9 cellular contexts compared by ENCODE assay signal in the genomic region with DNA sequence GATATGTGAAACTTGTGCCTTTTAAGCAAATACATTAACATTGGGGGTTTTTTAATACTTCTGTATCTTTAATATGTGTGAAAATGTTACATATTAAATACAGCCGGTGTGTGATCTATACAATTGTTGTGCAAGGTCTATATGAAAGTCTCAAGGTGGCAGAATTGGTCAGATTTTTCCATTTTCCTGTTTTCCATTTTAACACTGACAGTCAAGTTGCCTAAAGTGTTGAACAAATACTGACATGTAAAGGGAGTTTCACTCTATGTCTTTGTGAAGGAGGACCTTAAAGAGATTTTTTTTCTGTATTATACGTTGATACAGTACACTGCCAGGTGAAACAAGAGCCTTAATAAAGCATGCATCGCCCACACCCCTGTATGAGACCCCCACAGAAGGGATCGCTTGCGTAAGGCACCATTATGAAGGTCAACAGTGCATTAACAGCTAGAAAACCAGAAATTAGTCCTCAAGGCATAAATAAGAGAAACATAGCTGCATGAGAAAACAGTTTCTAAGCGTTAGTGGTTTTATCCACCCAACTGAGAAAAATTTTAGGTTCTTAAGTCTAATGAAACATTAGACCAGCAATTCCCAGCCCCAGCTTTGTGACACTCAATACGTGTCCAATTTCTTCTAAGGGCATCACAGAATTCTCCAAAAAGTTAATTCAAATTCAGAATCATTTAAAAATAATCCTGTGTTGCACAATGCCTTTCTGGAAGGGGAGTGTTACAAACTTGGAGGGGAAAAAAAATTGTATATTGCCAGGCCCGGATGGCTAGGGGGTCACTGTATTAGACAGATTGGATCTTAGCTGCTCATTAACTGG. TPM values are rescaled to one million over a fixed set of nuclear protein-coding genes. Genes with fewer than 3 reads are reported as not detected.
DNase-seq lines count a peak whose midpoint lies in the region; ATAC-seq, FAIRE-seq and TF ChIP-seq lines count a peak whose summit lies in the region.
"Had no signal": no experiment of that assay in that cellular context is flagged by ENCODE, and none has a peak within 500 bp of the region (broad histone marks: within the 10 kb centered on the region; RNA-seq: fewer than 3 reads in every experiment).

No MANE protein-coding gene starts in this region.

- TF ChIP-seq POLR2A in erythroblast (IDR thresholded peaks at IDR 0.05; ENCODE audit: low read length), result peak; percentile 28

- POLR2A ChIA-PET in activated CD4-positive, alpha-beta memory T cell treated with anti-CD3 and anti-CD28 coated beads for 36 hours (lab: Charles Lee), result interaction anchor here (0.7 to 5.7 kb wide), 20 partner anchors 7 to 310 kb away, joined by 3 to 49 read pairs (median 7); a partner anchor contains a TSS

- intact Hi-C loops in Calu3 (cut with micrococcal nuclease; ENCODE audit: unreplicated experiment), result loop anchor here (2.0 to 5.0 kb wide), 4 partner anchors 141 to 581 kb away; no protein-coding TSS in a partner anchor
- intact Hi-C loops in activated CD4-positive, alpha-beta memory T cell treated with anti-CD3 and anti-CD28 coated beads for 36 hours (cut with micrococcal nuclease), result loop anchor here (1.0 to 5.0 kb wide), 6 partner anchors 20 to 171 kb away; no protein-coding TSS in a partner anchor

- no peak overlapping the region for H2BK15ac ChIP-seq in H9 (ENCODE audit: low read depth, low read length)

- no peak overlapping the region for H3K56ac ChIP-seq in H9 (ENCODE audit: insufficient read length, low read depth, low read length)

- no TSS peak for BruUV-seq in Calu3 (replicated peaks; lab: Mats Ljungman, UMichigan)

- H3K4me1 Mint-ChIP-seq in Calu3 (ENCODE audit: low read depth, unreplicated experiment) (peaks cover 47% of the 10 kb centered on the region), H9 (peaks cover 45 to 48% of the 10 kb centered on the region in 2 experiments)
- peaks cover 77% of the 10 kb centered on the region for H3K4me1 Mint-ChIP-seq in activated CD4-positive, alpha-beta memory T cell treated with anti-CD3 and anti-CD28 coated beads for 36 hours (ENCODE audit: low read depth)

- H3K36me3 Mint-ChIP-seq in Calu3 (ENCODE audit: insufficient read depth, unreplicated experiment), result peaks cover 98% of the 10 kb centered on the region
- peaks cover 88% of the 10 kb centered on the region for H3K36me3 Mint-ChIP-seq in activated CD4-positive, alpha-beta memory T cell treated with anti-CD3 and anti-CD28 coated beads for 36 hours
- peaks cover 55 to 70% (median 63%) of the 10 kb centered on the region in 3 experiments for H3K36me3 Mint-ChIP-seq in H9 (ENCODE audit: insufficient read depth in 1 of 3, low read depth in 3 of 3)

- no peak overlapping the region for H2AK5ac ChIP-seq in H9 (ENCODE audit: insufficient read length, low read length)

- no peak for DNase-seq in Calu3
- DNase-seq in activated CD4-positive, alpha-beta memory T cell treated with anti-CD3 and anti-CD28 coated beads for 36 hours, result no peak
- DNase-seq in erythroblast (lab: John Stamatoyannopoulos, UW), result peak in 1 of 2 experiments; percentile 19
- no peak for DNase-seq in H9
- DNase-seq in NK-92 (lab: John Stamatoyannopoulos, UW; ENCODE audit: unreplicated experiment), result no peak
- DNase-seq in urothelium cell line (ENCODE audit: low spot score), result no peak
- DNase-seq: NCI-H2029 treated with DMSO at 0.1 percent for 48 hours had no signal

- H3K14ac ChIP-seq in H9 (ENCODE audit: insufficient read depth, low read length), result no peak overlapping the region

- peak overlapping the region; percentile 100 for H3K27ac Mint-ChIP-seq in Calu3 (ENCODE audit: unreplicated experiment)
- H3K27ac Mint-ChIP-seq in activated CD4-positive, alpha-beta memory T cell treated with anti-CD3 and anti-CD28 coated beads for 36 hours, result peak overlapping the region; percentile 98
- 0 out of 7 replicates have a peak overlapping the region, but pooled peaks of 1 of the 3 experiments have one; percentile 32 for H3K27ac Mint-ChIP-seq in H9

- no peak overlapping the region for H3K4me3 ChIP-seq in parathyroid adenoma (ENCODE audit: low read depth, low read length)

- H2BK12ac ChIP-seq in H9 (ENCODE audit: insufficient read length, low read depth, low read length), result no peak overlapping the region

- no peak overlapping the region for H2BK20ac ChIP-seq in H9 (ENCODE audit: low read depth, low read length, poor library complexity, severe bottlenecking)

- H4K20me1 ChIP-seq in H9 (ENCODE audit: control insufficient read depth, insufficient read depth, insufficient read length), result peaks cover 3% of the 10 kb centered on the region

- H3K9me3 Mint-ChIP-seq in Calu3 (ENCODE audit: low read depth, unreplicated experiment), result no peaks in the 10 kb centered on the region
- no peaks in the 10 kb centered on the region for H3K9me3 Mint-ChIP-seq in activated CD4-positive, alpha-beta memory T cell treated with anti-CD3 and anti-CD28 coated beads for 36 hours
- no peaks in the 10 kb centered on the region for H3K9me3 Mint-ChIP-seq in H9

- H3K79me1 ChIP-seq in H9 (ENCODE audit: insufficient read depth, low read depth, low read length, poor library complexity, severe bottlenecking), result peaks cover 7% of the 10 kb centered on the region

- H3K23me2 ChIP-seq in H9 (ENCODE audit: insufficient read length, low read depth, low read length, poor library complexity, severe bottlenecking), result peaks cover 7% of the 10 kb centered on the region

- no peak overlapping the region for H3K23ac ChIP-seq in H9 (ENCODE audit: insufficient read length, low read depth, low read length)

- no peak for FAIRE-seq in urothelium cell line (lab: Jason Lieb, UNC)

- H3K79me2 ChIP-seq in parathyroid adenoma (no peaks in the 10 kb centered on the region), H9 (ENCODE audit: insufficient read depth, low read length) (peaks cover 18% of the 10 kb centered on the region; the same call in 1 of the 2 replicates)

- H3K4me1 ChIP-seq in parathyroid adenoma (no peaks in the 10 kb centered on the region), H9 (ENCODE audit: insufficient read depth, low read length) (peaks cover 9% of the 10 kb centered on the region; the same call in 1 of the 2 replicates)

- no peaks in the 10 kb centered on the region for H3K27me3 ChIP-seq in parathyroid adenoma (ENCODE audit: control insufficient read depth, insufficient read depth, low read length)
- no peaks in the 10 kb centered on the region for H3K27me3 ChIP-seq in H9 (ENCODE audit: insufficient read depth, low read length)

- no peak overlapping the region for H2AFZ ChIP-seq in parathyroid adenoma
- H2AFZ ChIP-seq in H9 (ENCODE audit: low read length), result no peak overlapping the region

- H3K36me3 ChIP-seq in parathyroid adenoma (ENCODE audit: control insufficient read depth, insufficient read depth, low read length), result no peaks in the 10 kb centered on the region

- no CpG with 5 or more reads among the region's 8 CpGs for WGBS in H9 (ENCODE audit: extremely low coverage, insufficient read length, low lambda C conversion rate)

- no peak overlapping the region for H4K91ac ChIP-seq in H9 (ENCODE audit: insufficient read length, low read depth, low read length)

- TF ChIP-seq CTCF in Calu3 (IDR thresholded peaks at IDR 0.05; ENCODE audit: unreplicated experiment) (no peak), parathyroid adenoma (IDR thresholded peaks at IDR 0.05) (no peak), H9 (conservative IDR thresholded peaks at IDR 0.05) (no peak)

- no peak overlapping the region for H2BK5ac ChIP-seq in H9 (ENCODE audit: insufficient read length, low read length)

- H3K4me3 Mint-ChIP-seq in Calu3 (ENCODE audit: low read depth, unreplicated experiment) (peak overlapping the region; percentile 98), H9 (no peak overlapping the region)
- H3K4me3 Mint-ChIP-seq in activated CD4-positive, alpha-beta memory T cell treated with anti-CD3 and anti-CD28 coated beads for 36 hours, result peak overlapping the region; percentile 96

- no peak overlapping the region for H2BK120ac ChIP-seq in H9 (ENCODE audit: low read depth, low read length, poor library complexity, severe bottlenecking)

- H3K27me3 Mint-ChIP-seq in Calu3 (ENCODE audit: unreplicated experiment), result no peaks in the 10 kb centered on the region
- H3K27me3 Mint-ChIP-seq in activated CD4-positive, alpha-beta memory T cell treated with anti-CD3 and anti-CD28 coated beads for 36 hours, result no peaks in the 10 kb centered on the region
- no peaks in the 10 kb centered on the region; the same call in 1 of the 2 replicates for H3K27me3 Mint-ChIP-seq in H9 (ENCODE audit: low read depth)

- no peak overlapping the region for H4K8ac ChIP-seq in H9 (replicated peaks; ENCODE audit: insufficient read length, low read depth, low read length)

- H3K18ac ChIP-seq in H9 (ENCODE audit: insufficient read length, low read depth, low read length), result no peak overlapping the region

- H3K4me2 ChIP-seq in parathyroid adenoma (ENCODE audit: low read length) (no peak overlapping the region), H9 (ENCODE audit: insufficient read depth, insufficient read length, low read length) (no peak overlapping the region)

- H3K9me3 ChIP-seq in parathyroid adenoma (ENCODE audit: control insufficient read depth, low read length) (no peaks in the 10 kb centered on the region), H9 (ENCODE audit: control insufficient read depth, low read depth, low read length) (no peaks in the 10 kb centered on the region)

- H3K27ac ChIP-seq in parathyroid adenoma (peak overlapping the region; percentile 12), H9 (ENCODE audit: insufficient read length, low read depth, low read length) (no peak overlapping the region)

- H3K9ac ChIP-seq in parathyroid adenoma (no peak overlapping the region), H9 (ENCODE audit: extremely low read depth, insufficient read length, low read length) (no peak overlapping the region)

- H3T11ph ChIP-seq in H9 (ENCODE audit: low read length), result no peak overlapping the region

- no peak for ATAC-seq in HG03457 (IDR thresholded peaks at IDR 0.05; ENCODE audit: unreplicated experiment)

- CTCF ChIA-PET in Calu3 (lab: Charles Lee), result interaction anchor here (0.6 to 1.1 kb wide), 3 partner anchors 30 to 986 kb away, joined by 3 read pairs; no protein-coding TSS in a partner anchor
- CTCF ChIA-PET in activated CD4-positive, alpha-beta memory T cell treated with anti-CD3 and anti-CD28 coated beads for 36 hours (lab: Charles Lee), result interaction anchor here (0.5 to 1.9 kb wide), 8 partner anchors 14 to 585 kb away, joined by 3 to 8 read pairs (median 4); no protein-coding TSS in a partner anchor

- no peak overlapping the region for H3K4ac ChIP-seq in H9 (ENCODE audit: low read depth, low read length)

- H4K5ac ChIP-seq in H9 (ENCODE audit: insufficient read length, low read depth, low read length), result no peak overlapping the region

RNA-seq across cellular contexts. Expression of a gene that starts 6.9 kb away (rescaled TPM):
- total RNA-seq in Calu3 (2022) (140 and 161 TPM in 2 replicates), H9 (2021) (19.3 and 20.9 TPM in 2 replicates)
- total RNA-seq in activated CD4-positive, alpha-beta memory T cell treated with anti-CD3 and anti-CD28 coated beads for 36 hours, result 100 to 1,000 TPM; 144 to 151 TPM

Comparison
In these comparisons a context has a peak if more than half of its experiments do, and no peak if none do; other contexts are left out.
1. H3K4me3 Mint-ChIP-seq: peak in Calu3 (single experiment) and activated CD4-positive, alpha-beta memory T cell treated with anti-CD3 and anti-CD28 coated beads for 36 hours (single experiment); none in H9 (0 of 2).